ENCODE assay signal across 1 cellular context in genomic region chr2:108586116-108586515, GRCh38.
TF ChIP-seq lines count a peak whose summit lies in the region.

No MANE protein-coding gene starts in this region.

TF ChIP-seq in IMR-90, 13 proteins besides CTCF, POLR2A, EP300 and RAD21 (continued from another document):
- TF ChIP-seq USF2 (IDR thresholded peaks at IDR 0.05; ENCODE audit: low read depth, low read length): no peak
- no peak for TF ChIP-seq MAZ (IDR thresholded peaks at IDR 0.05; ENCODE audit: borderline replicate concordance, low read depth, low read length)
- TF ChIP-seq RFX5 (IDR thresholded peaks at IDR 0.05; ENCODE audit: low read depth, low read length): no peak
- no peak for TF ChIP-seq SMC3 (IDR thresholded peaks at IDR 0.05; ENCODE audit: low read depth, low read length)
